17 cellular contexts compared by ENCODE assay signal in genomic region chr19:5358173-5358800, GRCh38. TPM values are rescaled to one million over a fixed set of nuclear protein-coding genes. Genes with fewer than 3 reads are reported as not detected.
DNase-seq lines count a peak whose midpoint lies in the region; ATAC-seq, FAIRE-seq and TF ChIP-seq lines count a peak whose summit lies in the region.
"Had no signal": no experiment of that assay in that cellular context is flagged by ENCODE, and none has a peak within 500 bp of the region (broad histone marks: within the 10 kb centered on the region; RNA-seq: fewer than 3 reads in every experiment).

No MANE protein-coding gene starts in this region.

- no peak overlapping the region for H4K91ac ChIP-seq in IMR-90 (ENCODE audit: insufficient read depth, low read depth, low read length)

- ATAC-seq in IMR-90 (ENCODE audit: low read depth) (no peak), GM19467 (IDR thresholded peaks at IDR 0.05; ENCODE audit: unreplicated experiment) (no peak), GM21423 (IDR thresholded peaks at IDR 0.05; ENCODE audit: unreplicated experiment) (no peak)
- ATAC-seq: A549, right cardiac atrium, Right ventricle myocardium inferior had no signal

- CTCF ChIA-PET in IMR-90 (lab: Yijun Ruan, JAX), result no interaction called here

- H3K36me3 Mint-ChIP-seq in astrocyte (ENCODE audit: low read depth, unreplicated experiment), result no peaks in the 10 kb centered on the region
- no peaks in the 10 kb centered on the region for H3K36me3 Mint-ChIP-seq in activated CD4-positive, alpha-beta T cell treated with anti-CD3 and anti-CD28 coated beads, Interleukin-2, amount 10 ng/mL, durations not matched to agents 24 days and 14 days (ENCODE audit: low read depth)
- H3K36me3 Mint-ChIP-seq: CD8-positive, alpha-beta memory T cell had no signal

- H3K36me3 ChIP-seq in IMR-90 (ENCODE audit: control insufficient read depth, insufficient read depth, low read length) (no peaks in the 10 kb centered on the region), astrocyte (ENCODE audit: insufficient read depth, low read length) (no peaks in the 10 kb centered on the region)
- H3K36me3 ChIP-seq: stomach had no signal

- no peak overlapping the region for H2BK5ac ChIP-seq in IMR-90 (ENCODE audit: low read depth, low read length, poor library complexity, severe bottlenecking)

- H3K23ac ChIP-seq in IMR-90 (ENCODE audit: low read depth, low read length), result no peak overlapping the region

- H3K27me3 ChIP-seq in IMR-90 (ENCODE audit: control insufficient read depth, insufficient read depth, low read length) (peaks cover 22% of the 10 kb centered on the region), astrocyte (ENCODE audit: insufficient read depth, low read length) (peaks cover 3% of the 10 kb centered on the region)

- no peak overlapping the region for H2BK15ac ChIP-seq in IMR-90 (ENCODE audit: low read depth, low read length)

- H3K4me2 ChIP-seq in IMR-90 (ENCODE audit: low read depth, low read length) (no peak overlapping the region), astrocyte (ENCODE audit: low read length) (no peak overlapping the region)
- H3K4me2 ChIP-seq: A549 had no signal

- no peak overlapping the region for H2BK120ac ChIP-seq in IMR-90 (ENCODE audit: low read depth, low read length)

- no peak overlapping the region for H3K4me3 ChIP-seq in IMR-90 (ENCODE audit: insufficient read depth, low read depth, low read length)
- no peak overlapping the region for H3K4me3 ChIP-seq in astrocyte (ENCODE audit: insufficient read depth, low read depth, low read length)
- H3K4me3 ChIP-seq: A549, stomach had no signal

- H3K9me3 ChIP-seq in IMR-90 (ENCODE audit: control insufficient read depth, insufficient read depth, low read length) (no peaks in the 10 kb centered on the region), astrocyte (ENCODE audit: insufficient read depth, low read depth, low read length) (no peaks in the 10 kb centered on the region)
- H3K9me3 ChIP-seq: A549, stomach had no signal

- no peak overlapping the region for H2BK20ac ChIP-seq in IMR-90 (ENCODE audit: low read depth, low read length)

- H3K79me1 ChIP-seq in IMR-90 (ENCODE audit: low read depth in 1 of 2, low read length in 2 of 2), result no peaks in the 10 kb centered on the region

- no TSS peak for BruUV-seq in IMR-90 (replicated peaks; lab: Mats Ljungman, UMichigan)

- no peak overlapping the region for H3K14ac ChIP-seq in IMR-90 (replicated peaks; ENCODE audit: low read depth, low read length)

- H3K9ac ChIP-seq in IMR-90 (ENCODE audit: low read depth, low read length) (no peak overlapping the region), astrocyte (ENCODE audit: low read length) (no peak overlapping the region)

- H2AFZ ChIP-seq in IMR-90 (replicated peaks; ENCODE audit: low read length, poor library complexity) (no peak overlapping the region), astrocyte (ENCODE audit: low read depth, low read length) (no peak overlapping the region)

- H3K4me1 Mint-ChIP-seq in astrocyte (ENCODE audit: low read depth, unreplicated experiment), result no peaks in the 10 kb centered on the region
- no peaks in the 10 kb centered on the region for H3K4me1 Mint-ChIP-seq in activated CD4-positive, alpha-beta T cell treated with anti-CD3 and anti-CD28 coated beads, Interleukin-2, amount 10 ng/mL, durations not matched to agents 24 days and 14 days
- H3K4me1 Mint-ChIP-seq: CD8-positive, alpha-beta memory T cell had no signal

- no peak for TF ChIP-seq CTCF in IMR-90 (conservative IDR thresholded peaks at IDR 0.05; ENCODE audit: low read depth, low read length)
- TF ChIP-seq CTCF in astrocyte (IDR thresholded peaks at IDR 0.05; ENCODE audit: insufficient read depth, low read depth, low read length), result no peak

- TF ChIP-seq POLR2A in IMR-90 (IDR thresholded peaks at IDR 0.05; ENCODE audit: low read depth, low read length), result no peak

- no peak overlapping the region for H3K27ac ChIP-seq in IMR-90 (ENCODE audit: insufficient read depth, low read length)
- H3K27ac ChIP-seq in astrocyte (ENCODE audit: low read depth, low read length), result no peak overlapping the region
- H3K27ac ChIP-seq: A549, stomach had no signal

- no peaks in the 10 kb centered on the region for H3K9me1 ChIP-seq in IMR-90 (ENCODE audit: insufficient read depth, low read length)

- no peak overlapping the region for H3K18ac ChIP-seq in IMR-90 (ENCODE audit: low read depth, low read length)

- H3K27me3 Mint-ChIP-seq in astrocyte (ENCODE audit: low read depth, unreplicated experiment), result peaks cover 67% of the 10 kb centered on the region
- H3K27me3 Mint-ChIP-seq in activated CD4-positive, alpha-beta T cell treated with anti-CD3 and anti-CD28 coated beads, Interleukin-2, amount 10 ng/mL, durations not matched to agents 24 days and 14 days, result no peaks in the 10 kb centered on the region

- no peak overlapping the region for H4K8ac ChIP-seq in IMR-90 (ENCODE audit: low read depth in 2 of 2, low read length in 2 of 2)

- H3K4me1 ChIP-seq in IMR-90 (ENCODE audit: control insufficient read depth, insufficient read depth, low read length), result no peaks in the 10 kb centered on the region
- H3K4me1 ChIP-seq in astrocyte (ENCODE audit: insufficient read depth, low read length), result no peaks in the 10 kb centered on the region
- H3K4me1 ChIP-seq: stomach had no signal

- no peak overlapping the region for H3K4me3 Mint-ChIP-seq in astrocyte (ENCODE audit: unreplicated experiment)
- H3K4me3 Mint-ChIP-seq in activated CD4-positive, alpha-beta T cell treated with anti-CD3 and anti-CD28 coated beads, Interleukin-2, amount 10 ng/mL, durations not matched to agents 24 days and 14 days, result no peak overlapping the region
- H3K4me3 Mint-ChIP-seq: CD8-positive, alpha-beta memory T cell; T-helper 2 cell treated with Interferon-gamma antibody and Interleukin-4, amounts not matched to agents 5 μg/mL and 100 μg/mL, for 36 hours had no signal

- H4K20me1 ChIP-seq in IMR-90 (ENCODE audit: insufficient read depth, low read length) (no peaks in the 10 kb centered on the region), astrocyte (ENCODE audit: insufficient read depth, low read length) (no peaks in the 10 kb centered on the region)

- dilution Hi-C loops in IMR-90 (cut with HindIII; ENCODE audit: low sequenced_read_pairs, unreplicated experiment), result no loop called here

- no peaks in the 10 kb centered on the region for H3K79me2 ChIP-seq in astrocyte (ENCODE audit: insufficient read depth, low read length)

- DNase-seq in NCI-H2227 (lab: John Stamatoyannopoulos, UW; ENCODE audit: unreplicated experiment) (peak; percentile 19), NCI-H2227 treated with DMSO at 0.1 percent for 48 hours (lab: John Stamatoyannopoulos, UW) (no peak), IMR-90 (peak; percentile 17), astrocyte (ENCODE audit: low read depth) (peak; percentile 19), iPS-NIHi7 (ENCODE audit: extremely low spot score) (peak; percentile 67)
- no peak for DNase-seq in activated CD4-positive, alpha-beta T cell treated with anti-CD3 and anti-CD28 coated beads, Interleukin-2, amount 10 ng/mL, durations not matched to agents 24 days and 14 days
- DNase-seq: activated gamma-delta T cell treated with Interleukin-2 at 50 U/mL for 16 hours; CD8-positive, alpha-beta memory T cell; GDM1; right cardiac atrium; stomach had no signal

- intact Hi-C loops in IMR-90 (cut with micrococcal nuclease), result no loop called here
- intact Hi-C loops in activated CD4-positive, alpha-beta T cell treated with anti-CD3 and anti-CD28 coated beads, Interleukin-2, amount 10 ng/mL, durations not matched to agents 24 days and 14 days (cut with micrococcal nuclease), result no loop called here

- H3K56ac ChIP-seq in IMR-90 (ENCODE audit: extremely low read depth, insufficient read depth, low read length), result no peak overlapping the region

- no peak for TF ChIP-seq RAD21 in IMR-90 (IDR thresholded peaks at IDR 0.05; ENCODE audit: low read length)

- H3K27ac Mint-ChIP-seq in astrocyte (ENCODE audit: unreplicated experiment), result no peak overlapping the region
- H3K27ac Mint-ChIP-seq in activated CD4-positive, alpha-beta T cell treated with anti-CD3 and anti-CD28 coated beads, Interleukin-2, amount 10 ng/mL, durations not matched to agents 24 days and 14 days, result no peak overlapping the region
- H3K27ac Mint-ChIP-seq: CD8-positive, alpha-beta memory T cell; T-helper 2 cell treated with Interferon-gamma antibody and Interleukin-4, amounts not matched to agents 5 μg/mL and 100 μg/mL, for 36 hours had no signal

- POLR2A ChIA-PET in IMR-90 (lab: Charles Lee; ENCODE audit: unreplicated experiment), result no interaction called here

- H3K9me3 Mint-ChIP-seq in astrocyte (ENCODE audit: unreplicated experiment), result no peaks in the 10 kb centered on the region
- H3K9me3 Mint-ChIP-seq in activated CD4-positive, alpha-beta T cell treated with anti-CD3 and anti-CD28 coated beads, Interleukin-2, amount 10 ng/mL, durations not matched to agents 24 days and 14 days, result no peaks in the 10 kb centered on the region
- H3K9me3 Mint-ChIP-seq: T-helper 2 cell treated with Interferon-gamma antibody and Interleukin-4, amounts not matched to agents 5 μg/mL and 100 μg/mL, for 36 hours had no signal

- WGBS in IMR-90 (ENCODE audit: extremely low coverage in 2 of 2, insufficient read length in 1 of 2), 2 experiments, result 67% methylated on average over 1 of the region's 9 CpGs; no CpG with 5 or more reads in 1 of the 2 experiments

- in situ Hi-C loops in IMR-90 (cut with MboI; ENCODE audit: low sequenced_read_pairs), result no loop called here

- H4K5ac ChIP-seq in IMR-90 (ENCODE audit: low read depth, low read length), result no peak overlapping the region

- H2AK5ac ChIP-seq in IMR-90 (ENCODE audit: low read depth, low read length), result no peak overlapping the region

- no peak for FAIRE-seq in astrocyte (lab: Jason Lieb, UNC)
- FAIRE-seq: A549, GM12892 had no signal

- H3K4ac ChIP-seq in IMR-90 (ENCODE audit: low read depth, low read length), result no peak overlapping the region

- no peak overlapping the region for H2AK9ac ChIP-seq in IMR-90 (replicated peaks; ENCODE audit: low read depth, low read length, poor library complexity)

TF ChIP-seq in IMR-90, 13 proteins besides CTCF, POLR2A, EP300 and RAD21:
- TF ChIP-seq MAFK (IDR thresholded peaks at IDR 0.05; ENCODE audit: low read depth, low read length), result no peak
- TF ChIP-seq RCOR1 (IDR thresholded peaks at IDR 0.05; ENCODE audit: insufficient replicate concordance, low read length), result no peak

RNA-seq across cellular contexts. Expression of gene PTPRS, which starts 17.7 kb away (rescaled TPM):
- total RNA-seq in IMR-90 (2012; rRNA removed) (40.1 and 43.3 TPM in 2 replicates), astrocyte (125 and 142 TPM in 2 replicates)
- 51.9 and 56.5 TPM in 2 replicates for polyA plus RNA-seq in IMR-90 (2012; rRNA removed)
- 38.6 and 74.6 TPM in 2 replicates for polyA plus RNA-seq in IMR-90 (2012; cell fraction: cytosol; rRNA removed)
- polyA plus RNA-seq in IMR-90 (2012; cell fraction: nucleus; rRNA removed; ENCODE audit: low replicate concordance), result 97.2 and 218 TPM in 2 replicates
- total RNA-seq in activated CD4-positive, alpha-beta T cell treated with anti-CD3 and anti-CD28 coated beads, Interleukin-2, amount 10 ng/mL, durations not matched to agents 24 days and 14 days, result 0.05 and 0.09 TPM in 2 replicates

Comparison
In these comparisons a context has a peak if more than half of its experiments do, and no peak if none do; other contexts are left out.
1. DNase-seq: peak in NCI-H2227 (single experiment), IMR-90 (single experiment), astrocyte (single experiment) and iPS-NIHi7 (single experiment); none in NCI-H2227 treated with DMSO at 0.1 percent for 48 hours (single experiment) and activated CD4-positive, alpha-beta T cell treated with anti-CD3 and anti-CD28 coated beads, Interleukin-2, amount 10 ng/mL, durations not matched to agents 24 days and 14 days (single experiment).
2. RNA of gene PTPRS, which starts 17.7 kb away (total RNA-seq): 125 to 142 TPM in astrocyte and 40.1 to 43.3 TPM in IMR-90; 0.05 to 0.09 TPM in activated CD4-positive, alpha-beta T cell treated with anti-CD3 and anti-CD28 coated beads, Interleukin-2, amount 10 ng/mL, durations not matched to agents 24 days and 14 days; every median in the first group is over 10 times any median in the second.